In the genomic region with DNA sequence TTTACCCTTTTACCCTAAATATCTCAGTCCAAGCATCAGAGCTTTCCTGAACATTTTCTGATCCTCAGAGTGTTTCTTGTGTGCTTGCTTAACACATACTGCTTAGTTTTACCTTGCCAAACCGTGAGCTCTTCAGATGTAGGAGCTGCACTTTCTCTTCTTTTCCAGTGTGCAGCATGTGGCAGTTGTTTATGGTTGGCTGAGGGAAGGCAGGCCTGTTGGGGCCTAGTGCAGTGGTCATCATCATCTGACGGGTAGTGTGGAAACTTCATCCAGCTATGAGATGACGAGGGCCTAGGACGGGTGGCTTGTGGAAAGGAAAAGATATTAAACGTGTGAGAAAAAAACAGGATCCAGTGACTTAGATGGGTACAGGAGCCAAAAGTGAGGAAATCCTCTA, we compare ENCODE assay signal across 22 cellular contexts. TPM values are rescaled to one million over a fixed set of nuclear protein-coding genes. Genes with fewer than 3 reads are reported as not detected.
DNase-seq lines count a peak whose midpoint lies in the region; ATAC-seq, FAIRE-seq and TF ChIP-seq lines count a peak whose summit lies in the region.
"Had no signal": no experiment of that assay in that cellular context is flagged by ENCODE, and none has a peak within 500 bp of the region (broad histone marks: within the 10 kb centered on the region; RNA-seq: fewer than 3 reads in every experiment).

No MANE protein-coding gene starts in this region.

- intact Hi-C loops in pancreas (cut with DNase I): no loop called here

- peak overlapping the region; percentile 28 for H3K27ac Mint-ChIP-seq in activated naive CD8-positive, alpha-beta T cell
- H3K27ac Mint-ChIP-seq in activated naive CD8-positive, alpha-beta T cell treated with anti-CD3 and anti-CD28 coated beads, Interleukin-2, amount 50 U/mL, for 24 hours: no peak overlapping the region
- H3K27ac Mint-ChIP-seq in activated T-helper 17 cell treated with anti-CD3 and anti-CD28 coated beads, Interleukin-2, amount 50 U/mL, for 72 hours: peak overlapping the region; percentile 8
- H3K27ac Mint-ChIP-seq in effector memory CD8-positive, alpha-beta T cell: peak overlapping the region; percentile 29 to 34
- H3K27ac Mint-ChIP-seq in stimulated activated effector memory CD8-positive, alpha-beta T cell treated with anti-CD3 and anti-CD28 coated beads, Interleukin-12 subunit alpha, Interleukin-12 subunit beta, amount 100 ng/mL, for 72 hours: peak overlapping the region; percentile 46
- H3K27ac Mint-ChIP-seq: HFFc6 had no signal

- H3K36me3 ChIP-seq in pancreas (no peaks in the 10 kb centered on the region), osteoblast (ENCODE audit: insufficient read depth, low read length) (peaks cover 18% of the 10 kb centered on the region)

- no peak for FAIRE-seq in pancreas (lab: Jason Lieb, UNC)
- FAIRE-seq: A549, D721Med, GM12892, GM19239, H1 had no signal

- no peak overlapping the region for H2AFZ ChIP-seq in osteoblast (ENCODE audit: low read length)

- no peak for TF ChIP-seq CTCF in pancreas (IDR thresholded peaks at IDR 0.05)
- TF ChIP-seq CTCF in osteoblast (IDR thresholded peaks at IDR 0.05; ENCODE audit: extremely low read depth, low read depth, low read length): no peak

- H3K27me3 ChIP-seq in pancreas (no peaks in the 10 kb centered on the region), osteoblast (ENCODE audit: insufficient read depth, low read length) (no peaks in the 10 kb centered on the region)
- H3K27me3 ChIP-seq: BE2C had no signal

- H3K4me2 ChIP-seq in osteoblast (ENCODE audit: insufficient read depth, low read length): no peak overlapping the region
- H3K4me2 ChIP-seq: A549 had no signal

- no peak overlapping the region for H3K27ac ChIP-seq in pancreas
- no peak overlapping the region for H3K27ac ChIP-seq in osteoblast (ENCODE audit: low read depth, low read length)
- H3K27ac ChIP-seq: A549, C4-2B had no signal

- no peaks in the 10 kb centered on the region for H3K27me3 Mint-ChIP-seq in activated naive CD8-positive, alpha-beta T cell
- no peaks in the 10 kb centered on the region for H3K27me3 Mint-ChIP-seq in activated naive CD8-positive, alpha-beta T cell treated with anti-CD3 and anti-CD28 coated beads, Interleukin-2, amount 50 U/mL, for 24 hours
- H3K27me3 Mint-ChIP-seq in activated T-helper 17 cell treated with anti-CD3 and anti-CD28 coated beads, Interleukin-2, amount 50 U/mL, for 72 hours: no peaks in the 10 kb centered on the region
- H3K27me3 Mint-ChIP-seq in effector memory CD8-positive, alpha-beta T cell: no peaks in the 10 kb centered on the region
- H3K27me3 Mint-ChIP-seq: CD4-positive, alpha-beta memory T cell had no signal

- no peaks in the 10 kb centered on the region for H3K9me3 ChIP-seq in pancreas
- H3K9me3 ChIP-seq in osteoblast (ENCODE audit: low read depth, low read length): no peaks in the 10 kb centered on the region
- H3K9me3 ChIP-seq: A549, BE2C, HAP-1 had no signal

- H3K4me3 ChIP-seq in pancreas (no peak overlapping the region), osteoblast (ENCODE audit: insufficient read depth, low read length) (no peak overlapping the region)
- H3K4me3 ChIP-seq: A549, HAP-1 had no signal

- H3K36me3 Mint-ChIP-seq in activated naive CD8-positive, alpha-beta T cell: peaks cover 2% of the 10 kb centered on the region
- H3K36me3 Mint-ChIP-seq in activated naive CD8-positive, alpha-beta T cell treated with anti-CD3 and anti-CD28 coated beads, Interleukin-2, amount 50 U/mL, for 24 hours (ENCODE audit: low read depth): peaks cover 20% of the 10 kb centered on the region
- peaks cover 62% of the 10 kb centered on the region for H3K36me3 Mint-ChIP-seq in activated T-helper 17 cell treated with anti-CD3 and anti-CD28 coated beads, Interleukin-2, amount 50 U/mL, for 72 hours (ENCODE audit: low read depth)
- peaks cover 25% of the 10 kb centered on the region for H3K36me3 Mint-ChIP-seq in effector memory CD8-positive, alpha-beta T cell (ENCODE audit: insufficient read depth)
- H3K36me3 Mint-ChIP-seq in stimulated activated effector memory CD8-positive, alpha-beta T cell treated with anti-CD3 and anti-CD28 coated beads, Interleukin-12 subunit alpha, Interleukin-12 subunit beta, amount 100 ng/mL, for 72 hours: peaks cover 61% of the 10 kb centered on the region

- DNase-seq in activated naive CD8-positive, alpha-beta T cell treated with anti-CD3 and anti-CD28 coated beads, Interleukin-2, amount 50 U/mL, for 24 hours: no peak
- DNase-seq in effector memory CD8-positive, alpha-beta T cell: no peak
- no peak for DNase-seq in stimulated activated effector memory CD8-positive, alpha-beta T cell treated with anti-CD3 and anti-CD28 coated beads, Interleukin-12 subunit alpha, Interleukin-12 subunit beta, amount 100 ng/mL, for 72 hours (ENCODE audit: low spot score in 2 of 2)
- DNase-seq in pancreas (no peak), osteoblast (ENCODE audit: insufficient read length, low spot score, missing footprints) (no peak)
- DNase-seq: BE2C; CD4-positive, alpha-beta memory T cell; COR-L47; DMS153; DND-41; GDM1; HFFc6 had no signal

- WGBS in pancreas, 2 donors: 78 to 98% methylated on average over 5 of the region's 5 CpGs

- peaks cover 4% of the 10 kb centered on the region for H3K79me2 ChIP-seq in osteoblast (ENCODE audit: insufficient read depth, low read length)

- no peak overlapping the region for H3K4me3 Mint-ChIP-seq in activated naive CD8-positive, alpha-beta T cell
- H3K4me3 Mint-ChIP-seq in activated naive CD8-positive, alpha-beta T cell treated with anti-CD3 and anti-CD28 coated beads, Interleukin-2, amount 50 U/mL, for 24 hours: no peak overlapping the region
- no peak overlapping the region for H3K4me3 Mint-ChIP-seq in activated T-helper 17 cell treated with anti-CD3 and anti-CD28 coated beads, Interleukin-2, amount 50 U/mL, for 72 hours
- no peak overlapping the region for H3K4me3 Mint-ChIP-seq in effector memory CD8-positive, alpha-beta T cell
- no peak overlapping the region for H3K4me3 Mint-ChIP-seq in stimulated activated effector memory CD8-positive, alpha-beta T cell treated with anti-CD3 and anti-CD28 coated beads, Interleukin-12 subunit alpha, Interleukin-12 subunit beta, amount 100 ng/mL, for 72 hours
- H3K4me3 Mint-ChIP-seq: CD4-positive, alpha-beta memory T cell; HFFc6 had no signal

- H4K20me1 ChIP-seq in osteoblast (ENCODE audit: insufficient read depth, low read length): no peaks in the 10 kb centered on the region

- no peak for ATAC-seq in activated naive CD8-positive, alpha-beta T cell treated with anti-CD3 and anti-CD28 coated beads, Interleukin-2, amount 50 U/mL, for 24 hours
- no peak for ATAC-seq in activated T-helper 17 cell treated with anti-CD3 and anti-CD28 coated beads, Interleukin-2, amount 50 U/mL, for 72 hours (replicated peaks)
- ATAC-seq in effector memory CD8-positive, alpha-beta T cell (replicated peaks): no peak
- no peak for ATAC-seq in stimulated activated effector memory CD8-positive, alpha-beta T cell treated with anti-CD3 and anti-CD28 coated beads, Interleukin-12 subunit alpha, Interleukin-12 subunit beta, amount 100 ng/mL, for 72 hours
- ATAC-seq in pancreas (no peak), GM19351 (IDR thresholded peaks at IDR 0.05; ENCODE audit: unreplicated experiment) (no peak)
- ATAC-seq: A549 had no signal

- H3K4me1 ChIP-seq in pancreas (no peaks in the 10 kb centered on the region), osteoblast (ENCODE audit: insufficient read depth, low read length) (no peaks in the 10 kb centered on the region)
- H3K4me1 ChIP-seq: BE2C had no signal

- peaks cover 3% of the 10 kb centered on the region for H3K4me1 Mint-ChIP-seq in activated naive CD8-positive, alpha-beta T cell (ENCODE audit: low read depth)
- peaks cover 2% of the 10 kb centered on the region for H3K4me1 Mint-ChIP-seq in activated naive CD8-positive, alpha-beta T cell treated with anti-CD3 and anti-CD28 coated beads, Interleukin-2, amount 50 U/mL, for 24 hours
- peaks cover 4% of the 10 kb centered on the region for H3K4me1 Mint-ChIP-seq in activated T-helper 17 cell treated with anti-CD3 and anti-CD28 coated beads, Interleukin-2, amount 50 U/mL, for 72 hours
- H3K4me1 Mint-ChIP-seq in effector memory CD8-positive, alpha-beta T cell (ENCODE audit: low read depth in 2 of 2): peaks cover 0 to 19% of the 10 kb centered on the region in 2 donors
- H3K4me1 Mint-ChIP-seq in stimulated activated effector memory CD8-positive, alpha-beta T cell treated with anti-CD3 and anti-CD28 coated beads, Interleukin-12 subunit alpha, Interleukin-12 subunit beta, amount 100 ng/mL, for 72 hours: peaks cover 7% of the 10 kb centered on the region

- no peaks in the 10 kb centered on the region for H3K9me3 Mint-ChIP-seq in activated naive CD8-positive, alpha-beta T cell (ENCODE audit: low read depth)
- no peaks in the 10 kb centered on the region for H3K9me3 Mint-ChIP-seq in activated naive CD8-positive, alpha-beta T cell treated with anti-CD3 and anti-CD28 coated beads, Interleukin-2, amount 50 U/mL, for 24 hours
- H3K9me3 Mint-ChIP-seq in activated T-helper 17 cell treated with anti-CD3 and anti-CD28 coated beads, Interleukin-2, amount 50 U/mL, for 72 hours: no peaks in the 10 kb centered on the region
- no peaks in the 10 kb centered on the region for H3K9me3 Mint-ChIP-seq in effector memory CD8-positive, alpha-beta T cell
- no peaks in the 10 kb centered on the region for H3K9me3 Mint-ChIP-seq in stimulated activated effector memory CD8-positive, alpha-beta T cell treated with anti-CD3 and anti-CD28 coated beads, Interleukin-12 subunit alpha, Interleukin-12 subunit beta, amount 100 ng/mL, for 72 hours
- H3K9me3 Mint-ChIP-seq: CD4-positive, alpha-beta memory T cell; HFFc6 had no signal

RNA-seq across cellular contexts. Expression of gene VBP1, which starts 21.5 kb away (rescaled TPM):
- 10 to 100 TPM; 59.6 to 95.6 TPM for total RNA-seq in activated T-helper 17 cell treated with anti-CD3 and anti-CD28 coated beads, Interleukin-2, amount 50 U/mL, for 72 hours
- 10 to 100 TPM in 5 of 6 donors, 1 to 10 TPM in 1; 8.0 to 18.7 (median 13.8) TPM for total RNA-seq in pancreas
- polyA plus RNA-seq in pancreas: 10 to 100 TPM; 10.9 to 22.7 TPM
- 39.4 and 43.6 TPM in 2 replicates for total RNA-seq in osteoblast

RNA-seq across cellular contexts. Expression of gene RAB39B, which starts 26.6 kb away (rescaled TPM):
- total RNA-seq in activated T-helper 17 cell treated with anti-CD3 and anti-CD28 coated beads, Interleukin-2, amount 50 U/mL, for 72 hours: 10 to 100 TPM; 10.2 to 10.3 TPM
- 1 to 10 TPM in 5 of 6 donors, under 1 TPM in 1; 1.00 to 2.1 (median 1.2) TPM for total RNA-seq in pancreas
- polyA plus RNA-seq in pancreas: 1 to 10 TPM; 1.2 to 3.7 TPM
- total RNA-seq in osteoblast: 0.36 and 0.59 TPM in 2 replicates
